ENCODE assay signal across 8 cellular contexts in genomic region chr16:88790312-88791150, GRCh38. TPM values are rescaled to one million over a fixed set of nuclear protein-coding genes. Genes with fewer than 3 reads are reported as not detected.
DNase-seq lines count a peak whose midpoint lies in the region; ATAC-seq and TF ChIP-seq lines count a peak whose summit lies in the region.

No MANE protein-coding gene starts in this region.

- H3K9me3 ChIP-seq in Panc1 (ENCODE audit: control insufficient read depth, insufficient read depth, low read depth, low read length): no peaks in the 10 kb centered on the region

- H3K36me3 Mint-ChIP-seq in activated naive CD4-positive, alpha-beta T cell treated with anti-CD3 and anti-CD28 coated beads, Interleukin-2, amount 50 U/mL, for 24 hours: no peaks in the 10 kb centered on the region
- no peaks in the 10 kb centered on the region for H3K36me3 Mint-ChIP-seq in naive thymus-derived CD8-positive, alpha-beta T cell
- no peaks in the 10 kb centered on the region for H3K36me3 Mint-ChIP-seq in type B pancreatic cell

- peak; percentile 51 for DNase-seq in EH (ENCODE audit: low read depth)
- DNase-seq in Panc1 (ENCODE audit: low read depth, low spot score): no peak
- peak in 7 of 10 donors; percentile 35 to 54 (median 49) for DNase-seq in naive thymus-derived CD8-positive, alpha-beta T cell
- no peak for DNase-seq in type B pancreatic cell (ENCODE audit: extremely low spot score, unreplicated experiment)
- DNase-seq in NCI-H2029 (lab: John Stamatoyannopoulos, UW): no peak
- no peak for DNase-seq in HT-29 (ENCODE audit: low spot score)

- in situ Hi-C loops in Panc1 (cut with HindIII; ENCODE audit: low pct_unique_long_range_greater_than_20kb, low sequenced_read_pairs): no loop called here

- H3K27ac ChIP-seq in Panc1 (ENCODE audit: low read length): peak overlapping the region; percentile 29; the same call in 1 of the 2 replicates

- TF ChIP-seq CTCF in Panc1 (IDR thresholded peaks at IDR 0.05) (no peak), type B pancreatic cell (conservative IDR thresholded peaks at IDR 0.05) (no peak)

- H3K4me1 Mint-ChIP-seq in activated naive CD4-positive, alpha-beta T cell treated with anti-CD3 and anti-CD28 coated beads, Interleukin-2, amount 50 U/mL, for 24 hours: peaks cover 36% of the 10 kb centered on the region
- peaks cover 15 to 61% (median 56%) of the 10 kb centered on the region in 4 donors for H3K4me1 Mint-ChIP-seq in naive thymus-derived CD8-positive, alpha-beta T cell
- H3K4me1 Mint-ChIP-seq in type B pancreatic cell (ENCODE audit: unreplicated experiment): no peaks in the 10 kb centered on the region

- H3K4me1 ChIP-seq in Panc1 (ENCODE audit: control insufficient read depth, insufficient read depth, low read length): peaks cover 3% of the 10 kb centered on the region; the same call in 1 of the 2 replicates

- H3K9me3 Mint-ChIP-seq in activated naive CD4-positive, alpha-beta T cell treated with anti-CD3 and anti-CD28 coated beads, Interleukin-2, amount 50 U/mL, for 24 hours: no peaks in the 10 kb centered on the region
- H3K9me3 Mint-ChIP-seq in naive thymus-derived CD8-positive, alpha-beta T cell: no peaks in the 10 kb centered on the region
- no peaks in the 10 kb centered on the region for H3K9me3 Mint-ChIP-seq in type B pancreatic cell

- CTCF ChIA-PET in Panc1 (lab: Charles Lee): no interaction called here

- H3K27me3 Mint-ChIP-seq in activated naive CD4-positive, alpha-beta T cell treated with anti-CD3 and anti-CD28 coated beads, Interleukin-2, amount 50 U/mL, for 24 hours: no peaks in the 10 kb centered on the region
- H3K27me3 Mint-ChIP-seq in naive thymus-derived CD8-positive, alpha-beta T cell: no peaks in the 10 kb centered on the region
- H3K27me3 Mint-ChIP-seq in type B pancreatic cell: peaks cover 12% of the 10 kb centered on the region

- intact Hi-C loops in Panc1 (cut with micrococcal nuclease; ENCODE audit: unreplicated experiment): no loop called here

- ATAC-seq in Panc1 (no peak), HG02981 (IDR thresholded peaks at IDR 0.05; ENCODE audit: unreplicated experiment) (no peak)
- ATAC-seq in naive thymus-derived CD8-positive, alpha-beta T cell: peak; percentile 58 to 65

- peak overlapping the region; percentile 59 for H3K4me3 Mint-ChIP-seq in activated naive CD4-positive, alpha-beta T cell treated with anti-CD3 and anti-CD28 coated beads, Interleukin-2, amount 50 U/mL, for 24 hours
- H3K4me3 Mint-ChIP-seq in naive thymus-derived CD8-positive, alpha-beta T cell: peak overlapping the region; percentile 39 to 87 (median 70)
- no peak overlapping the region for H3K4me3 Mint-ChIP-seq in type B pancreatic cell

- POLR2A ChIA-PET in Panc1 (lab: Charles Lee): no interaction called here
- POLR2A ChIA-PET in naive thymus-derived CD8-positive, alpha-beta T cell (lab: Charles Lee): interaction anchor here (0.8 kb wide), 1 partner anchor 20 kb away, joined by 3 read pairs; no protein-coding TSS in a partner anchor

- H3K27ac Mint-ChIP-seq in activated naive CD4-positive, alpha-beta T cell treated with anti-CD3 and anti-CD28 coated beads, Interleukin-2, amount 50 U/mL, for 24 hours: peak overlapping the region; percentile 82
- peak overlapping the region; percentile 70 to 97 (median 86) for H3K27ac Mint-ChIP-seq in naive thymus-derived CD8-positive, alpha-beta T cell
- H3K27ac Mint-ChIP-seq in type B pancreatic cell: no peak overlapping the region

- no peaks in the 10 kb centered on the region for H3K27me3 ChIP-seq in Panc1 (ENCODE audit: control insufficient read depth, insufficient read depth, low read length)

- no peaks in the 10 kb centered on the region for H3K36me3 ChIP-seq in Panc1 (ENCODE audit: control insufficient read depth, insufficient read depth, low read length)

- BruUV-seq in Panc1 (replicated peaks; lab: Mats Ljungman, UMichigan): no TSS peak

- H3K4me3 ChIP-seq in Panc1 (ENCODE audit: low read depth in 2 of 2, low read length in 2 of 2): no peak overlapping the region

RNA-seq across cellular contexts. Expression of gene PIEZO1, which starts 5.5 kb away (rescaled TPM):
- total RNA-seq in Panc1 (2021; ENCODE audit: unreplicated experiment): 175 TPM
- 228 TPM for polyA plus RNA-seq in Panc1 (2012; ENCODE audit: insufficient read length)
- total RNA-seq in naive thymus-derived CD8-positive, alpha-beta T cell: 10 to 100 TPM; 90.0 to 94.5 TPM
- 1 to 10 TPM; 2.4 to 8.4 (median 5.7) TPM for polyA plus RNA-seq in naive thymus-derived CD8-positive, alpha-beta T cell
- total RNA-seq in type B pancreatic cell (ENCODE audit: low replicate concordance): 33.3 and 94.7 TPM in 2 replicates
- total RNA-seq in HT-29 (2014; rRNA removed; shearing (Covaris generic)): 327 and 375 TPM in 2 replicates

RNA-seq across cellular contexts. Expression of gene CDT1, which starts 13.1 kb away (rescaled TPM):
- 39.9 TPM for total RNA-seq in Panc1 (2021; ENCODE audit: unreplicated experiment)
- polyA plus RNA-seq in Panc1 (2012; ENCODE audit: insufficient read length): 25.1 TPM
- total RNA-seq in naive thymus-derived CD8-positive, alpha-beta T cell: under 1 TPM in 1 of 2 experiments, not detected in 1; 0.74 TPM
- under 1 TPM; 0.13 to 0.46 (median 0.26) TPM for polyA plus RNA-seq in naive thymus-derived CD8-positive, alpha-beta T cell
- total RNA-seq in type B pancreatic cell (ENCODE audit: low replicate concordance): 17.7 and 36.8 TPM in 2 replicates
- 120 and 146 TPM in 2 replicates for total RNA-seq in HT-29 (2014; rRNA removed; shearing (Covaris generic))

RNA-seq across cellular contexts. Expression of gene APRT, which starts 21.2 kb away (rescaled TPM):
- 231 TPM for total RNA-seq in Panc1 (2021; ENCODE audit: unreplicated experiment)
- polyA plus RNA-seq in Panc1 (2012; ENCODE audit: insufficient read length): 326 TPM
- 100 to 1,000 TPM; 174 to 183 TPM for total RNA-seq in naive thymus-derived CD8-positive, alpha-beta T cell
- 100 to 1,000 TPM; 428 to 492 (median 431) TPM for polyA plus RNA-seq in naive thymus-derived CD8-positive, alpha-beta T cell
- total RNA-seq in type B pancreatic cell (ENCODE audit: low replicate concordance): 116 and 153 TPM in 2 replicates
- total RNA-seq in HT-29 (2014; rRNA removed; shearing (Covaris generic)): 669 and 675 TPM in 2 replicates

Comparison
In these comparisons a context has a peak if more than half of its experiments do, and no peak if none do; other contexts are left out.
1. DNase-seq: peak in EH (single experiment) and naive thymus-derived CD8-positive, alpha-beta T cell (7 of 10); none in Panc1 (single experiment), type B pancreatic cell (single experiment), NCI-H2029 (single experiment) and HT-29 (single experiment).
2. ATAC-seq: peak in naive thymus-derived CD8-positive, alpha-beta T cell (2 of 2); none in Panc1 (single experiment) and HG02981 (single experiment).
3. RNA of gene CDT1, which starts 13.1 kb away (total RNA-seq): 120 to 146 TPM in HT-29, 39.9 TPM in Panc1 (single experiment) and 17.7 to 36.8 TPM in type B pancreatic cell; 0.74 TPM in naive thymus-derived CD8-positive, alpha-beta T cell; every median in the first group is over 10 times any median in the second.